26 cellular contexts compared by ENCODE assay signal in genomic region chr15:98794754-98795153, GRCh38.
DNase-seq lines count a peak whose midpoint lies in the region; ATAC-seq, FAIRE-seq and TF ChIP-seq lines count a peak whose summit lies in the region.
"Had no signal": no experiment of that assay in that cellular context is flagged by ENCODE, and none has a peak within 500 bp of the region (broad histone marks: within the 10 kb centered on the region; RNA-seq: fewer than 3 reads in every experiment).

No MANE protein-coding gene starts in this region.

- no peak for TF ChIP-seq CTCF in AG04450 (IDR thresholded peaks at IDR 0.05; ENCODE audit: low read depth, low read length)
- TF ChIP-seq CTCF in VCaP (conservative IDR thresholded peaks at IDR 0.05): no peak
- no peak for TF ChIP-seq CTCF in neural progenitor cell (IDR thresholded peaks at IDR 0.05)
- no peak for TF ChIP-seq CTCF in CD4-positive, alpha-beta T cell (IDR thresholded peaks at IDR 0.05)
- no peak for TF ChIP-seq CTCF in chondrocyte (IDR thresholded peaks at IDR 0.05)

- H3K36me3 Mint-ChIP-seq in neural progenitor cell (no peaks in the 10 kb centered on the region), chondrocyte (ENCODE audit: low read depth) (no peaks in the 10 kb centered on the region)
- H3K36me3 Mint-ChIP-seq in activated T-cell treated with anti-CD3 and anti-CD28 coated beads, Interleukin-2, amount 50 U/mL, for 4 hours (ENCODE audit: insufficient read depth): no peaks in the 10 kb centered on the region
- no peaks in the 10 kb centered on the region for H3K36me3 Mint-ChIP-seq in CD4-positive, alpha-beta T cell (ENCODE audit: low read depth)

- H4K20me1 ChIP-seq in neural progenitor cell (ENCODE audit: low read depth): peaks cover 100% of the 10 kb centered on the region

- DNase-seq in AG04450 (ENCODE audit: low read depth, low spot score): peak; percentile 56
- DNase-seq in neural progenitor cell (ENCODE audit: low spot score): no peak
- no peak for DNase-seq in activated T-cell treated with anti-CD3 and anti-CD28 coated beads, Interleukin-2, amount 50 U/mL, for 4 hours
- no peak for DNase-seq in CD4-positive, alpha-beta T cell
- DNase-seq in chondrocyte (ENCODE audit: low spot score): no peak
- DNase-seq in GM12891 (ENCODE audit: insufficient read length, low spot score): no peak
- DNase-seq: activated CD4-positive, alpha-beta T cell treated with anti-CD3 and anti-CD28 coated beads, Interleukin-2, amount 10 ng/mL, durations not matched to agents 24 days and 14 days; activated effector memory CD4-positive, alpha-beta T cell treated with Interleukin-2 at 50 U/mL for 16 hours; brain microvascular endothelial cell; Calu3; EL; left ventricle myocardium superior; MG63; NCI-H1436 treated with DMSO at 0.1 percent for 48 hours; NCI-H526; RPMI8226; stimulated activated CD4-positive, alpha-beta T cell treated with anti-CD3 and anti-CD28 coated beads, Interleukin-4, amount 100 ng/mL, for 24 hours; T-helper 2 cell; thyroid gland had no signal

- FAIRE-seq in islet of Langerhans (lab: Jason Lieb, UNC) (peak; percentile 38), GM12891 (lab: Jason Lieb, UNC) (no peak)
- FAIRE-seq: K562 had no signal

- H3K79me2 ChIP-seq in neural progenitor cell (ENCODE audit: low read depth): peaks cover 100% of the 10 kb centered on the region

- no peak overlapping the region for H3K27ac ChIP-seq in AG04450 (ENCODE audit: low read depth, low read length)
- H3K27ac ChIP-seq in VCaP: peak overlapping the region; percentile 95
- H3K27ac ChIP-seq in neural progenitor cell: no peak overlapping the region
- H3K27ac ChIP-seq in CD4-positive, alpha-beta T cell (ENCODE audit: low read depth, low read length): no peak overlapping the region
- H3K27ac ChIP-seq: BLaER1 treated with 17β-estradiol and CSF1 and Interleukin-3, amounts not matched to agents 10 nM and 100 nM; brain microvascular endothelial cell; coronary artery had no signal

- no peaks in the 10 kb centered on the region for H3K9me3 ChIP-seq in AG04450 (ENCODE audit: control insufficient read depth, insufficient read depth, low read length)
- H3K9me3 ChIP-seq in neural progenitor cell (ENCODE audit: low read depth): no peaks in the 10 kb centered on the region
- no peaks in the 10 kb centered on the region for H3K9me3 ChIP-seq in CD4-positive, alpha-beta T cell (ENCODE audit: control insufficient read depth, low read length)
- H3K9me3 ChIP-seq: BLaER1 treated with 17β-estradiol and CSF1 and Interleukin-3, amounts not matched to agents 10 nM and 100 nM; HAP-1; MG63; thyroid gland had no signal

- no peak for TF ChIP-seq POLR2A in GM12891 (IDR thresholded peaks at IDR 0.05; ENCODE audit: low read depth, low read length)

- no peaks in the 10 kb centered on the region for H3K36me3 ChIP-seq in neural progenitor cell
- H3K36me3 ChIP-seq: brain microvascular endothelial cell, HAP-1, MG63, thyroid gland had no signal

- H3K4me2 ChIP-seq in neural progenitor cell: no peak overlapping the region
- H3K4me2 ChIP-seq: BLaER1 treated with 17β-estradiol and CSF1 and Interleukin-3, amounts not matched to agents 10 nM and 100 nM had no signal

- H2AFZ ChIP-seq in neural progenitor cell (replicated peaks): no peak overlapping the region

- H3K4me1 ChIP-seq in neural progenitor cell: peaks cover 51% of the 10 kb centered on the region

- peaks cover 83% of the 10 kb centered on the region for H3K4me1 Mint-ChIP-seq in neural progenitor cell
- H3K4me1 Mint-ChIP-seq in activated T-cell treated with anti-CD3 and anti-CD28 coated beads, Interleukin-2, amount 50 U/mL, for 4 hours (ENCODE audit: low read depth): peaks cover 56% of the 10 kb centered on the region
- peaks cover 72% of the 10 kb centered on the region for H3K4me1 Mint-ChIP-seq in CD4-positive, alpha-beta T cell (ENCODE audit: low read depth)
- peaks cover 62% of the 10 kb centered on the region for H3K4me1 Mint-ChIP-seq in chondrocyte (ENCODE audit: low read depth)

- H3K9me3 Mint-ChIP-seq in neural progenitor cell (no peaks in the 10 kb centered on the region), chondrocyte (ENCODE audit: low read depth) (no peaks in the 10 kb centered on the region)
- H3K9me3 Mint-ChIP-seq in activated T-cell treated with anti-CD3 and anti-CD28 coated beads, Interleukin-2, amount 50 U/mL, for 4 hours: no peaks in the 10 kb centered on the region
- H3K9me3 Mint-ChIP-seq in CD4-positive, alpha-beta T cell: no peaks in the 10 kb centered on the region
- H3K9me3 Mint-ChIP-seq: activated CD4-positive, alpha-beta T cell treated with anti-CD3 and anti-CD28 coated beads, Interleukin-2, amount 10 ng/mL, durations not matched to agents 24 days and 14 days; stimulated activated naive CD8-positive, alpha-beta T cell treated with anti-CD3 and anti-CD28 coated beads, Interleukin-15, Interleukin-2, amounts not matched to agents 100 ng/mL and 50 ng/mL, for 24 hours had no signal

- intact Hi-C loops in CD4-positive, alpha-beta T cell (cut with DNase I, micrococcal nuclease): no loop called here

- POLR2A ChIA-PET in AG04450 (lab: Yijun Ruan, JAX): interaction anchor here (0.5 to 0.9 kb wide), 3 partner anchors 62 to 126 kb away, joined by 3 to 4 read pairs (median 3); no protein-coding TSS in a partner anchor
- POLR2A ChIA-PET in CD4-positive, alpha-beta T cell (lab: Charles Lee): no interaction called here

- ATAC-seq in activated T-cell treated with anti-CD3 and anti-CD28 coated beads, Interleukin-2, amount 50 U/mL, for 4 hours: no peak
- ATAC-seq in CD4-positive, alpha-beta T cell (ENCODE audit: poor library complexity): no peak
- ATAC-seq: K562, left ventricle myocardium superior had no signal

- no peaks in the 10 kb centered on the region for H3K27me3 ChIP-seq in AG04450 (ENCODE audit: control insufficient read depth, insufficient read depth, low read length)
- H3K27me3 ChIP-seq in neural progenitor cell: no peaks in the 10 kb centered on the region
- no peaks in the 10 kb centered on the region for H3K27me3 ChIP-seq in CD4-positive, alpha-beta T cell (ENCODE audit: control insufficient read depth, insufficient read depth, low read length)
- H3K27me3 ChIP-seq: BLaER1 treated with 17β-estradiol and CSF1 and Interleukin-3, amounts not matched to agents 10 nM and 100 nM; brain microvascular endothelial cell; MG63; thyroid gland had no signal

- H3F3A ChIP-seq in neural progenitor cell (ENCODE audit: low read depth): peaks cover 18% of the 10 kb centered on the region

- no peak overlapping the region for H3K4me3 Mint-ChIP-seq in neural progenitor cell
- H3K4me3 Mint-ChIP-seq in activated T-cell treated with anti-CD3 and anti-CD28 coated beads, Interleukin-2, amount 50 U/mL, for 4 hours: no peak overlapping the region
- H3K4me3 Mint-ChIP-seq in CD4-positive, alpha-beta T cell: no peak overlapping the region
- H3K4me3 Mint-ChIP-seq in chondrocyte (ENCODE audit: unreplicated experiment): no peak overlapping the region
- H3K4me3 Mint-ChIP-seq: activated CD4-positive, alpha-beta T cell treated with anti-CD3 and anti-CD28 coated beads, Interleukin-2, amount 10 ng/mL, durations not matched to agents 24 days and 14 days; stimulated activated naive CD8-positive, alpha-beta T cell treated with anti-CD3 and anti-CD28 coated beads, Interleukin-15, Interleukin-2, amounts not matched to agents 100 ng/mL and 50 ng/mL, for 24 hours had no signal

- no peak overlapping the region for H3K9ac ChIP-seq in neural progenitor cell
- H3K9ac ChIP-seq: BLaER1 treated with 17β-estradiol and CSF1 and Interleukin-3, amounts not matched to agents 10 nM and 100 nM had no signal

- H3K27ac Mint-ChIP-seq in neural progenitor cell (peak overlapping the region; percentile 67), chondrocyte (ENCODE audit: unreplicated experiment) (no peak overlapping the region)
- no peak overlapping the region for H3K27ac Mint-ChIP-seq in CD4-positive, alpha-beta T cell
- H3K27ac Mint-ChIP-seq: activated CD4-positive, alpha-beta T cell treated with anti-CD3 and anti-CD28 coated beads, Interleukin-2, amount 10 ng/mL, durations not matched to agents 24 days and 14 days; stimulated activated naive CD8-positive, alpha-beta T cell treated with anti-CD3 and anti-CD28 coated beads, Interleukin-15, Interleukin-2, amounts not matched to agents 100 ng/mL and 50 ng/mL, for 24 hours had no signal

- CTCF ChIA-PET in AG04450 (lab: Charles Lee): interaction anchor here (0.8 to 6.9 kb wide), 5 partner anchors 13 to 306 kb away, joined by 3 to 61 read pairs (median 4); no protein-coding TSS in a partner anchor
- CTCF ChIA-PET in CD4-positive, alpha-beta T cell (lab: Charles Lee): no interaction called here

- no peak overlapping the region for H3K4me3 ChIP-seq in AG04450 (ENCODE audit: low read depth, low read length)
- no peak overlapping the region for H3K4me3 ChIP-seq in neural progenitor cell
- H3K4me3 ChIP-seq: BLaER1 treated with 17β-estradiol and CSF1 and Interleukin-3, amounts not matched to agents 10 nM and 100 nM; coronary artery; HAP-1; K562; MG63; thyroid gland had no signal

- H3K27me3 Mint-ChIP-seq in neural progenitor cell (ENCODE audit: insufficient read depth, low read depth): peaks cover 3% of the 10 kb centered on the region
- H3K27me3 Mint-ChIP-seq in activated T-cell treated with anti-CD3 and anti-CD28 coated beads, Interleukin-2, amount 50 U/mL, for 4 hours (ENCODE audit: low read depth): peaks cover 4% of the 10 kb centered on the region
- no peaks in the 10 kb centered on the region for H3K27me3 Mint-ChIP-seq in CD4-positive, alpha-beta T cell
- no peaks in the 10 kb centered on the region for H3K27me3 Mint-ChIP-seq in chondrocyte (ENCODE audit: low read depth)
- H3K27me3 Mint-ChIP-seq: activated CD4-positive, alpha-beta T cell treated with anti-CD3 and anti-CD28 coated beads, Interleukin-2, amount 10 ng/mL, durations not matched to agents 24 days and 14 days; stimulated activated naive CD8-positive, alpha-beta T cell treated with anti-CD3 and anti-CD28 coated beads, Interleukin-15, Interleukin-2, amounts not matched to agents 100 ng/mL and 50 ng/mL, for 24 hours had no signal

TF ChIP-seq in GM12891, 5 proteins besides CTCF, POLR2A, EP300 and RAD21:
- TF ChIP-seq SPI1 (IDR thresholded peaks at IDR 0.05; ENCODE audit: low read depth, low read length) (no peak), TAF1 (IDR thresholded peaks at IDR 0.05; ENCODE audit: low read depth, low read length) (no peak), POLR2AphosphoS5 (IDR thresholded peaks at IDR 0.05; ENCODE audit: low read depth, low read length) (no peak), PAX5 (IDR thresholded peaks at IDR 0.05; ENCODE audit: insufficient read depth, low read length, severe bottlenecking) (no peak), POU2F2 (IDR thresholded peaks at IDR 0.05; ENCODE audit: low read depth, low read length) (no peak)
